ENCODE assay signal across 24 cellular contexts in the genomic region with DNA sequence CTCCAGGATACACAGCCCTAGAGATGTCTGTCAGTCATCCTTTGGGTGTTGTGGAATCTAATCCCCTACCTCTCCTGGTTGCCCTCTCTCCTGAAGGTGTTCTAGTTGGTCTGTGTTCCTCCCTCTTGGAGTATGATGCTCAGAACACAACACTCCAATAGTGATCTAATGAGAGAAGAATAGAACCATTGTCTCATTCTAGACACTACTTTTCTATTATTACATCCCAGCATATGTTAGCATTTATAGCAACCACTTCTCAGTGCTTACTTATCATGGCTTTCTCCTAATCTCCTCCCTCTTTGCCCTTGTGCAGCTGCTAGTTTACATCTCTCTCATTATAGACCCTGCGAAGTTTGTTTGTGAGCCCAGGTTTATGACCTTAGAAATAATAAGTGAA.
"Had no signal": no experiment of that assay in that cellular context is flagged by ENCODE, and none has a peak within 500 bp of the region (broad histone marks: within the 10 kb centered on the region; RNA-seq: fewer than 3 reads in every experiment).

No MANE protein-coding gene starts in this region.

- H3K4me3 ChIP-seq: adrenal gland, body of pancreas, coronary artery, dorsolateral prefrontal cortex, left lung, mucosa of descending colon, prostate gland, skin epidermis, uterus had no signal

- H3K9me3 ChIP-seq: adrenal gland, body of pancreas, left lung, mucosa of descending colon, neutrophil, prostate gland, uterus had no signal

- H3K27ac ChIP-seq: adrenal gland, body of pancreas, coronary artery, dorsolateral prefrontal cortex, left lung, neutrophil, prostate gland, skin epidermis, uterus had no signal

- H3K36me3 ChIP-seq: adrenal gland, left lung, neutrophil, prostate gland, uterus had no signal

- H3K27me3 ChIP-seq: adrenal gland, body of pancreas, left lung, uterus had no signal

- DNase-seq: activated CD4-positive, alpha-beta T cell treated with anti-CD3 and anti-CD28 coated beads for 36 hours; activated CD4-positive, CD25-positive, alpha-beta regulatory T cell; activated CD8-positive, alpha-beta memory T cell treated with anti-CD3 and anti-CD28 coated beads, Interleukin-2, amount 10 ng/mL, durations not matched to agents 7 days and 5 days; activated CD8-positive, alpha-beta T cell treated with anti-CD3 and anti-CD28 coated beads, Interleukin-2, amount 10 ng/mL, durations not matched to agents 7 days and 5 days; activated naive CD4-positive, alpha-beta T cell treated with Interleukin-2 at 50 U/mL for 16 hours; activated T-cell treated with anti-CD3 and anti-CD28 coated beads, Interleukin-2, amount 50 U/mL, for 72 hours; adrenal gland; dorsolateral prefrontal cortex; effector memory CD4-positive, alpha-beta T cell; head of caudate nucleus; left lung; naive B cell; nephron progenitor cell; stimulated activated CD4-positive, alpha-beta T cell treated with anti-CD3 and anti-CD28 coated beads, Interleukin-12 subunit alpha, Interleukin-12 subunit beta, amount 100 ng/mL, for 4 hours; stimulated activated CD4-positive, alpha-beta T cell treated with anti-CD3 and anti-CD28 coated beads, Interleukin-4, amount 100 ng/mL, for 24 hours; substantia nigra; uterus had no signal

- ATAC-seq: activated CD8-positive, alpha-beta memory T cell treated with anti-CD3 and anti-CD28 coated beads, Interleukin-2, amount 10 ng/mL, durations not matched to agents 7 days and 5 days; activated CD8-positive, alpha-beta T cell treated with anti-CD3 and anti-CD28 coated beads, Interleukin-2, amount 10 ng/mL, durations not matched to agents 7 days and 5 days; activated T-cell treated with anti-CD3 and anti-CD28 coated beads, Interleukin-2, amount 50 U/mL, for 72 hours; stimulated activated effector memory CD8-positive, alpha-beta T cell treated with anti-CD3 and anti-CD28 coated beads, Interleukin-12 subunit alpha, Interleukin-12 subunit beta, amount 100 ng/mL, for 72 hours had no signal

- H3K4me1 ChIP-seq: adrenal gland, left lung, prostate gland, uterus had no signal
